In genomic region chr6:157272372-157272771, GRCh38 we compare ENCODE assay signal across 1 cellular context.
TF ChIP-seq lines count a peak whose summit lies in the region.

No MANE protein-coding gene starts in this region.

TF ChIP-seq in HCT116, 20 proteins besides CTCF, POLR2A, EP300 and RAD21 (continued from another document):
- TF ChIP-seq YY1 (IDR thresholded peaks at IDR 0.05; ENCODE audit: extremely low read depth, insufficient replicate concordance, low read depth, low read length) (no peak), SIN3A (IDR thresholded peaks at IDR 0.05; ENCODE audit: low read depth) (no peak), FOSL1 (IDR thresholded peaks at IDR 0.05; ENCODE audit: low read depth) (no peak), ZFX (IDR thresholded peaks at IDR 0.05) (no peak), ELF1 (IDR thresholded peaks at IDR 0.05; ENCODE audit: borderline replicate concordance, low read depth) (no peak), EZH2phosphoT487 (IDR thresholded peaks at IDR 0.05; ENCODE audit: borderline replicate concordance) (no peak), TCF7L2 (IDR thresholded peaks at IDR 0.05; ENCODE audit: borderline replicate concordance, extremely low read depth, insufficient read depth, insufficient read length) (no peak), ZNF274 (IDR thresholded peaks at IDR 0.05; ENCODE audit: low read depth, low read length) (no peak), CEBPB (IDR thresholded peaks at IDR 0.05; ENCODE audit: low read depth) (no peak)
- TF ChIP-seq, protein P1, sequence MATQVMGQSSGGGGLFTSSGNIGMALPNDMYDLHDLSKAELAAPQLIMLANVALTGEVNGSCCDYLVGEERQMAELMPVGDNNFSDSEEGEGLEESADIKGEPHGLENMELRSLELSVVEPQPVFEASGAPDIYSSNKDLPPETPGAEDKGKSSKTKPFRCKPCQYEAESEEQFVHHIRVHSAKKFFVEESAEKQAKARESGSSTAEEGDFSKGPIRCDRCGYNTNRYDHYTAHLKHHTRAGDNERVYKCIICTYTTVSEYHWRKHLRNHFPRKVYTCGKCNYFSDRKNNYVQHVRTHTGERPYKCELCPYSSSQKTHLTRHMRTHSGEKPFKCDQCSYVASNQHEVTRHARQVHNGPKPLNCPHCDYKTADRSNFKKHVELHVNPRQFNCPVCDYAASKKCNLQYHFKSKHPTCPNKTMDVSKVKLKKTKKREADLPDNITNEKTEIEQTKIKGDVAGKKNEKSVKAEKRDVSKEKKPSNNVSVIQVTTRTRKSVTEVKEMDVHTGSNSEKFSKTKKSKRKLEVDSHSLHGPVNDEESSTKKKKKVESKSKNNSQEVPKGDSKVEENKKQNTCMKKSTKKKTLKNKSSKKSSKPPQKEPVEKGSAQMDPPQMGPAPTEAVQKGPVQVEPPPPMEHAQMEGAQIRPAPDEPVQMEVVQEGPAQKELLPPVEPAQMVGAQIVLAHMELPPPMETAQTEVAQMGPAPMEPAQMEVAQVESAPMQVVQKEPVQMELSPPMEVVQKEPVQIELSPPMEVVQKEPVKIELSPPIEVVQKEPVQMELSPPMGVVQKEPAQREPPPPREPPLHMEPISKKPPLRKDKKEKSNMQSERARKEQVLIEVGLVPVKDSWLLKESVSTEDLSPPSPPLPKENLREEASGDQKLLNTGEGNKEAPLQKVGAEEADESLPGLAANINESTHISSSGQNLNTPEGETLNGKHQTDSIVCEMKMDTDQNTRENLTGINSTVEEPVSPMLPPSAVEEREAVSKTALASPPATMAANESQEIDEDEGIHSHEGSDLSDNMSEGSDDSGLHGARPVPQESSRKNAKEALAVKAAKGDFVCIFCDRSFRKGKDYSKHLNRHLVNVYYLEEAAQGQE (IDR thresholded peaks at IDR 0.05; ENCODE audit: low read depth) = no peak
- TF ChIP-seq, protein P2, sequence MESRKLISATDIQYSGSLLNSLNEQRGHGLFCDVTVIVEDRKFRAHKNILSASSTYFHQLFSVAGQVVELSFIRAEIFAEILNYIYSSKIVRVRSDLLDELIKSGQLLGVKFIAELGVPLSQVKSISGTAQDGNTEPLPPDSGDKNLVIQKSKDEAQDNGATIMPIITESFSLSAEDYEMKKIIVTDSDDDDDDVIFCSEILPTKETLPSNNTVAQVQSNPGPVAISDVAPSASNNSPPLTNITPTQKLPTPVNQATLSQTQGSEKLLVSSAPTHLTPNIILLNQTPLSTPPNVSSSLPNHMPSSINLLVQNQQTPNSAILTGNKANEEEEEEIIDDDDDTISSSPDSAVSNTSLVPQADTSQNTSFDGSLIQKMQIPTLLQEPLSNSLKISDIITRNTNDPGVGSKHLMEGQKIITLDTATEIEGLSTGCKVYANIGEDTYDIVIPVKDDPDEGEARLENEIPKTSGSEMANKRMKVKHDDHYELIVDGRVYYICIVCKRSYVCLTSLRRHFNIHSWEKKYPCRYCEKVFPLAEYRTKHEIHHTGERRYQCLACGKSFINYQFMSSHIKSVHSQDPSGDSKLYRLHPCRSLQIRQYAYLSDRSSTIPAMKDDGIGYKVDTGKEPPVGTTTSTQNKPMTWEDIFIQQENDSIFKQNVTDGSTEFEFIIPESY (IDR thresholded peaks at IDR 0.05; ENCODE audit: extremely low read depth, insufficient replicate concordance, low read length) = no peak
- TF ChIP-seq, protein P3, sequence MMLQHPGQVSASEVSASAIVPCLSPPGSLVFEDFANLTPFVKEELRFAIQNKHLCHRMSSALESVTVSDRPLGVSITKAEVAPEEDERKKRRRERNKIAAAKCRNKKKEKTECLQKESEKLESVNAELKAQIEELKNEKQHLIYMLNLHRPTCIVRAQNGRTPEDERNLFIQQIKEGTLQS (IDR thresholded peaks at IDR 0.05) = no peak
